ENCODE assay signal across 1 cellular context in the genomic region with DNA sequence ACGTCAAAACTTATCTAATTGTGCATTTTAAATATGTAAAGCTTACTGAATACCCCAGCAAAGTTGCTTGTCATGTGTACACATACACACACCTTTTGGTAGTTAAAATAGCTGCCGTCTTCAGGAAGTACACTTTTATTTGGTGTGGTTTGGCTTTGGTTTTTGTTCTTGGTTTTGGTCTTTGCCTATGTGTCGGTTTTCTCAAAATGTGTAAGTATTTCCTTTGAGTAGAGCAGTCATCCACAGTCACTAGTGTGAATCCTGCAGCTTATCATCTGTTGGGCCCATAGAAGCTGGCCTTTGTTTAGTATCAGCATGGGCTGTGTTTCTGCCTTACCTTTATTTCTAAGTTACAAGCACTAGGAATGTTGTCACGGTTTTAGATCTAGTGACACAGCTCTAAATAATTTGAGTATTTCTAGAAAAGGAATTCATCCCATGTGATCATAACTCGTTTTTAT.
TF ChIP-seq lines count a peak whose summit lies in the region.

No MANE protein-coding gene starts in this region.

TF ChIP-seq in GM23338, 12 proteins besides CTCF, POLR2A, EP300 and RAD21 (continued from another document):
- no peak for TF ChIP-seq ETS1 (IDR thresholded peaks at IDR 0.05)
